Comparison of ENCODE assay signal across 11 cellular contexts in the genomic region with DNA sequence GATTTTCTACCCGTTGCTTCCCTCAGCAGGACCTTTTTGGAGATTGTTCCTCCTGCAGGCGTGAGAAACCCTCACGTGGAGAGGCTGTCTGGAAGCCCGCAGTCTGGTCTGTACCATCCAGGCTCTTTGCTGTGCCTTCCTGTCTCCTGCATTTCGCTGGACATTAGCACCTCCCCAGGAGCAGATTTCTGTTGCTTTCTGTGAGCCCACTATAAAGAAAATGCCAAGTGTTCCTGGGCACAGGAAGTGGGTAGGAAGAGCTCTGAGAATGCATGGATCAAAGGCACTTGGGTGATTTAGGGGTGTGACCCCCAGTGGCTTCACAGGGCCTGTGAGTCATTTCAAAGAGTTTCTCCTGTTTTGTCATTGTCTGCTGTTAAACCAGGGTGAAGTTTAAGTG. TPM values are rescaled to one million over a fixed set of nuclear protein-coding genes. Genes with fewer than 3 reads are reported as not detected.
A peak's percentile ranks its signal among the peaks of the same experiment; 100 is the strongest.
DNase-seq lines count a peak whose midpoint lies in the region; ATAC-seq, FAIRE-seq and TF ChIP-seq lines count a peak whose summit lies in the region.
"Had no signal": no experiment of that assay in that cellular context is flagged by ENCODE, and none has a peak within 500 bp of the region (broad histone marks: within the 10 kb centered on the region; RNA-seq: fewer than 3 reads in every experiment).

No MANE protein-coding gene starts in this region.

- CTCF ChIA-PET in K562 (lab: Yijun Ruan, JAX; ENCODE audit: low intra/inter-chr PET ratio): no interaction called here

- ATAC-seq in K562: no peak
- peak; percentile 12 to 32 for ATAC-seq in right cardiac atrium
- no peak for ATAC-seq in GM18502 (IDR thresholded peaks at IDR 0.05; ENCODE audit: poor library complexity, unreplicated experiment)
- ATAC-seq in GM18511 (IDR thresholded peaks at IDR 0.05; ENCODE audit: unreplicated experiment): no peak
- no peak for ATAC-seq in GM18498 (IDR thresholded peaks at IDR 0.05; ENCODE audit: unreplicated experiment)

- BruUV-seq in K562 (replicated peaks; lab: Mats Ljungman, UMichigan): no TSS peak

- no peaks in the 10 kb centered on the region for H3K36me3 ChIP-seq in K562 (ENCODE audit: control insufficient read depth, insufficient read depth, low read length)
- H3K36me3 ChIP-seq in suprapubic skin: no peaks in the 10 kb centered on the region
- H3K36me3 ChIP-seq: Peyer's patch had no signal

- H3K4me3 ChIP-seq in K562: no peak overlapping the region
- no peak overlapping the region for H3K4me3 ChIP-seq in right cardiac atrium (ENCODE audit: low read length)
- no peak overlapping the region for H3K4me3 ChIP-seq in suprapubic skin
- H3K4me3 ChIP-seq: mucosa of descending colon, Peyer's patch had no signal

- H3K4me2 ChIP-seq in K562 (ENCODE audit: insufficient read depth, low read length): no peak overlapping the region

- no peaks in the 10 kb centered on the region for H3K9me1 ChIP-seq in K562 (ENCODE audit: control insufficient read depth, insufficient read depth, low read length)

- H3K27ac ChIP-seq in K562 (ENCODE audit: extremely low read depth, low read depth, low read length) (no peak overlapping the region), right cardiac atrium (ENCODE audit: low read length) (peak overlapping the region; percentile 74), suprapubic skin (peak overlapping the region; percentile 65)

- POLR2A ChIA-PET in K562 (lab: Yijun Ruan, JAX): no interaction called here

- DNase-seq in HT1080 (ENCODE audit: low read depth): peak; percentile 95
- DNase-seq in K562 (ENCODE audit: extremely low read depth in 1 of 4, low spot score in 3 of 4): no peak
- no peak for DNase-seq in right cardiac atrium
- no peak for DNase-seq in suprapubic skin (ENCODE audit: low spot score in 2 of 2)
- no peak for DNase-seq in Ammon's horn (ENCODE audit: low spot score)
- DNase-seq: NCI-H146, Peyer's patch had no signal

- H3K79me2 ChIP-seq in K562 (ENCODE audit: control insufficient read depth, insufficient read depth, low read length): no peaks in the 10 kb centered on the region

- H3K4me1 ChIP-seq in K562 (replicated peaks in 1 of 2; ENCODE audit: control insufficient read depth in 2 of 2, insufficient read depth in 2 of 2, low read length in 2 of 2) (no peaks in the 10 kb centered on the region; a peak in 1 of 5 replicates), right cardiac atrium (ENCODE audit: control insufficient read depth, insufficient read depth, low read length) (peaks cover 24% of the 10 kb centered on the region), suprapubic skin (peaks cover 34% of the 10 kb centered on the region)

- no peak for FAIRE-seq in K562 (lab: Jason Lieb, UNC)

- H3K9me3 ChIP-seq in K562 (replicated peaks; ENCODE audit: control insufficient read depth, insufficient read depth, low read depth, low read length) (no peaks in the 10 kb centered on the region), right cardiac atrium (ENCODE audit: control insufficient read depth, low read length) (no peaks in the 10 kb centered on the region), suprapubic skin (no peaks in the 10 kb centered on the region)
- H3K9me3 ChIP-seq: mucosa of descending colon, Peyer's patch had no signal

- WGBS in K562 (ENCODE audit: insufficient coverage, low coverage, missing lambda C conversion rate): 4% methylated on average over 5 of the region's 5 CpGs
- 26% methylated on average over 5 of the region's 5 CpGs for WGBS in right cardiac atrium
- 41% methylated on average over 5 of the region's 5 CpGs for WGBS in suprapubic skin

- no peaks in the 10 kb centered on the region for H3K27me3 ChIP-seq in K562 (ENCODE audit: control insufficient read depth in 2 of 2, insufficient read depth in 2 of 2, low read length in 2 of 2)
- H3K27me3 ChIP-seq in right cardiac atrium (ENCODE audit: control insufficient read depth, insufficient read depth): no peaks in the 10 kb centered on the region
- no peaks in the 10 kb centered on the region for H3K27me3 ChIP-seq in suprapubic skin
- H3K27me3 ChIP-seq: Peyer's patch had no signal

- TF ChIP-seq EP300 in K562 (IDR thresholded peaks at IDR 0.05; ENCODE audit: low read length) (no peak), suprapubic skin (IDR thresholded peaks at IDR 0.05) (no peak)

- TF ChIP-seq POLR2A in K562 (conservative IDR thresholded peaks at IDR 0.05): no peak
- no peak for TF ChIP-seq POLR2A in suprapubic skin (IDR thresholded peaks at IDR 0.05)

- TF ChIP-seq CTCF in K562 (IDR thresholded peaks at IDR 0.05 in 2 of 3, conservative IDR thresholded peaks at IDR 0.05 in 1 of 3; ENCODE audit: insufficient read depth in 2 of 3, low read depth in 1 of 3, low read length in 3 of 3) (no peak), suprapubic skin (IDR thresholded peaks at IDR 0.05) (no peak)

- TF ChIP-seq RAD21 in K562 (CRISPR knock-in tag; conservative IDR thresholded peaks at IDR 0.05 in 1 of 2, IDR thresholded peaks at IDR 0.05 in 1 of 2): no peak

- no peak overlapping the region for H3K9ac ChIP-seq in K562 (ENCODE audit: insufficient read depth in 1 of 2, low read depth in 2 of 2, low read length in 2 of 2)

- H2AFZ ChIP-seq in K562 (ENCODE audit: low read depth, low read length): peak overlapping the region; percentile 22; the same call in 1 of the 2 replicates

- intact Hi-C loops in K562 (cut with micrococcal nuclease): no loop called here
- intact Hi-C loops in right cardiac atrium (cut with DNase I): no loop called here

- in situ Hi-C loops in K562 (cut with MboI): no loop called here

- no peaks in the 10 kb centered on the region for H4K20me1 ChIP-seq in K562 (replicated peaks; ENCODE audit: control insufficient read depth, insufficient read depth, low read length)

TF ChIP-seq in K562, 482 proteins besides CTCF, POLR2A, EP300 and RAD21 (continues in another document):
- TF ChIP-seq, protein P1, sequence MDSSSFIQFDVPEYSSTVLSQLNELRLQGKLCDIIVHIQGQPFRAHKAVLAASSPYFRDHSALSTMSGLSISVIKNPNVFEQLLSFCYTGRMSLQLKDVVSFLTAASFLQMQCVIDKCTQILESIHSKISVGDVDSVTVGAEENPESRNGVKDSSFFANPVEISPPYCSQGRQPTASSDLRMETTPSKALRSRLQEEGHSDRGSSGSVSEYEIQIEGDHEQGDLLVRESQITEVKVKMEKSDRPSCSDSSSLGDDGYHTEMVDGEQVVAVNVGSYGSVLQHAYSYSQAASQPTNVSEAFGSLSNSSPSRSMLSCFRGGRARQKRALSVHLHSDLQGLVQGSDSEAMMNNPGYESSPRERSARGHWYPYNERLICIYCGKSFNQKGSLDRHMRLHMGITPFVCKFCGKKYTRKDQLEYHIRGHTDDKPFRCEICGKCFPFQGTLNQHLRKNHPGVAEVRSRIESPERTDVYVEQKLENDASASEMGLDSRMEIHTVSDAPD (CRISPR knock-in tag; IDR thresholded peaks at IDR 0.05): no peak
- TF ChIP-seq, protein P2, sequence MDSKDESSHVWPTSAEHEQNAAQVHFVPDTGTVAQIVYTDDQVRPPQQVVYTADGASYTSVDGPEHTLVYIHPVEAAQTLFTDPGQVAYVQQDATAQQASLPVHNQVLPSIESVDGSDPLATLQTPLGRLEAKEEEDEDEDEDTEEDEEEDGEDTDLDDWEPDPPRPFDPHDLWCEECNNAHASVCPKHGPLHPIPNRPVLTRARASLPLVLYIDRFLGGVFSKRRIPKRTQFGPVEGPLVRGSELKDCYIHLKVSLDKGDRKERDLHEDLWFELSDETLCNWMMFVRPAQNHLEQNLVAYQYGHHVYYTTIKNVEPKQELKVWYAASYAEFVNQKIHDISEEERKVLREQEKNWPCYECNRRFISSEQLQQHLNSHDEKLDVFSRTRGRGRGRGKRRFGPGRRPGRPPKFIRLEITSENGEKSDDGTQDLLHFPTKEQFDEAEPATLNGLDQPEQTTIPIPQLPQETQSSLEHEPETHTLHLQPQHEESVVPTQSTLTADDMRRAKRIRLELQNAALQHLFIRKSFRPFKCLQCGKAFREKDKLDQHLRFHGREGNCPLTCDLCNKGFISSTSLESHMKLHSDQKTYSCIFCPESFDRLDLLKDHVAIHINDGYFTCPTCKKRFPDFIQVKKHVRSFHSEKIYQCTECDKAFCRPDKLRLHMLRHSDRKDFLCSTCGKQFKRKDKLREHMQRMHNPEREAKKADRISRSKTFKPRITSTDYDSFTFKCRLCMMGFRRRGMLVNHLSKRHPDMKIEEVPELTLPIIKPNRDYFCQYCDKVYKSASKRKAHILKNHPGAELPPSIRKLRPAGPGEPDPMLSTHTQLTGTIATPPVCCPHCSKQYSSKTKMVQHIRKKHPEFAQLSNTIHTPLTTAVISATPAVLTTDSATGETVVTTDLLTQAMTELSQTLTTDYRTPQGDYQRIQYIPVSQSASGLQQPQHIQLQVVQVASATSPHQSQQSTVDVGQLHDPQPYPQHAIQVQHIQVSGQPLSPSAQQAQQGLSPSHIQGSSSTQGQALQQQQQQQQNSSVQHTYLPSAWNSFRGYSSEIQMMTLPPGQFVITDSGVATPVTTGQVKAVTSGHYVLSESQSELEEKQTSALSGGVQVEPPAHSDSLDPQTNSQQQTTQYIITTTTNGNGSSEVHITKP (IDR thresholded peaks at IDR 0.05; ENCODE audit: partially characterized antibody): peak; percentile 30
- no peak for TF ChIP-seq PYGO2 (tag; IDR thresholded peaks at IDR 0.05)

RNA-seq across cellular contexts. Expression of a gene that starts 27.3 kb away (rescaled TPM):
- 79.9 and 89.9 TPM in 2 replicates for total RNA-seq in HT1080 (2014; rRNA removed; shearing (Covaris generic))
- polyA plus RNA-seq in HT1080 (2015; cell fraction: cytosol; rRNA removed): 11.9 and 14.6 TPM in 2 replicates
- 300 and 308 TPM in 2 replicates for polyA plus RNA-seq in HT1080 (2015; cell fraction: nucleus; rRNA removed)
- 34.6 and 62.2 TPM in 2 replicates for total RNA-seq in K562 (2011; cell fraction: chromatin; rRNA removed; ENCODE audit: low replicate concordance)
- 19.0 and 22.5 TPM in 2 replicates for total RNA-seq in K562 (2011; cell fraction: nucleolus; rRNA removed)
- 39.6 and 60.9 TPM in 2 replicates for total RNA-seq in K562 (2011; cell fraction: nucleoplasm; rRNA removed)
- total RNA-seq in K562 (2014; rRNA removed): 44.7 and 50.1 TPM in 2 replicates
- 34.4 and 35.3 TPM in 2 replicates for total RNA-seq in K562 (2014; rRNA removed; fragmentation: Illumina TruSeq; extraction: Trizol)
- 53.1 and 53.7 TPM in 2 replicates for total RNA-seq in K562 (2015; rRNA removed; fragmentation: Illumina TruSeq; extraction: Trizol)
- 56.6 and 66.8 TPM in 2 replicates for total RNA-seq in K562 (2021)
- 10.0 and 12.3 TPM in 2 replicates for polyA plus RNA-seq in K562 (2011; rRNA removed)
- polyA plus RNA-seq in K562 (2011; cell fraction: cytosol; rRNA removed): 4.5 and 5.6 TPM in 2 replicates
- 37.2 and 71.1 TPM in 2 replicates for polyA plus RNA-seq in K562 (2011; cell fraction: nucleus; rRNA removed)
- 38.4 and 48.5 TPM in 2 replicates for polyA plus RNA-seq in K562 (2012)
- polyA plus RNA-seq in K562 (2014; fragmentation: Illumina TruSeq; extraction: Trizol): 30.3 and 31.4 TPM in 2 replicates
- polyA plus RNA-seq in K562 (2014; fragmentation: Nextera tagmentation; extraction: Ambion mirVana): 10 to 100 TPM in 1 of 2 experiments, 1 to 10 TPM in 1; 8.9 to 16.8 TPM
- 22.5 and 25.2 TPM in 2 replicates for polyA plus RNA-seq in K562 (2014; rRNA removed)
- polyA minus RNA-seq in K562 (2011; rRNA and poly(A)+ RNA removed): 28.4 and 38.6 TPM in 2 replicates
- polyA minus RNA-seq in K562 (2011; cell fraction: cytosol; rRNA and poly(A)+ RNA removed): 19.4 and 23.3 TPM in 2 replicates
- 21.3 and 77.5 TPM in 2 replicates for polyA minus RNA-seq in K562 (2011; cell fraction: nucleus; rRNA and poly(A)+ RNA removed)
- total RNA-seq in right cardiac atrium: 100 to 1,000 TPM; 304 to 348 (median 336) TPM
- polyA plus RNA-seq in right cardiac atrium: 141 TPM
- total RNA-seq in suprapubic skin: 100 to 1,000 TPM; 173 to 250 (median 203) TPM

Comparison
In these comparisons a context has a peak if more than half of its experiments do, and no peak if none do; other contexts are left out.
1. ATAC-seq: peak in right cardiac atrium (2 of 2); none in K562 (single experiment), GM18502 (single experiment), GM18511 (single experiment) and GM18498 (single experiment).